12 cellular contexts compared by ENCODE assay signal in genomic region chr7:2873146-2873545, GRCh38. TPM values are rescaled to one million over a fixed set of nuclear protein-coding genes. Genes with fewer than 3 reads are reported as not detected.
DNase-seq lines count a peak whose midpoint lies in the region; ATAC-seq and TF ChIP-seq lines count a peak whose summit lies in the region.
"Had no signal": no experiment of that assay in that cellular context is flagged by ENCODE, and none has a peak within 500 bp of the region (broad histone marks: within the 10 kb centered on the region; RNA-seq: fewer than 3 reads in every experiment).

No MANE protein-coding gene starts in this region.

- TF ChIP-seq CTCF in DOHH2 (IDR thresholded peaks at IDR 0.05; ENCODE audit: low read depth, low read length, poor library complexity, severe bottlenecking) (no peak), progenitor cell of endocrine pancreas (IDR thresholded peaks at IDR 0.05; ENCODE audit: unreplicated experiment) (no peak)

- no peak overlapping the region for H3K27ac ChIP-seq in DOHH2 (ENCODE audit: low read depth, low read length)

- no peaks in the 10 kb centered on the region for H4K20me1 ChIP-seq in DOHH2 (ENCODE audit: control insufficient read depth, insufficient read depth, low read depth, low read length)

- H3K9me3 ChIP-seq in DOHH2 (ENCODE audit: control insufficient read depth, insufficient read depth, low read length) = no peaks in the 10 kb centered on the region
- H3K9me3 ChIP-seq: Caco-2 had no signal

- no peaks in the 10 kb centered on the region for H3K36me3 ChIP-seq in DOHH2 (ENCODE audit: control insufficient read depth, low read length)

- in situ Hi-C loops in ACHN (cut with HindIII; ENCODE audit: low pct_ligation_motif_present, low pct_unique_long_range_greater_than_20kb, low sequenced_read_pairs) = no loop called here

- no peaks in the 10 kb centered on the region for H3K27me3 Mint-ChIP-seq in T-helper 2 cell treated with Interferon-gamma antibody and Interleukin-4, amounts not matched to agents 5 μg/mL and 100 μg/mL, for 36 hours (ENCODE audit: low read depth)
- no peaks in the 10 kb centered on the region for H3K27me3 Mint-ChIP-seq in progenitor cell of endocrine pancreas

- peaks cover 21% of the 10 kb centered on the region for H3K4me1 Mint-ChIP-seq in T-helper 2 cell treated with Interferon-gamma antibody and Interleukin-4, amounts not matched to agents 5 μg/mL and 100 μg/mL, for 36 hours (ENCODE audit: low read depth)
- peaks cover 4% of the 10 kb centered on the region for H3K4me1 Mint-ChIP-seq in progenitor cell of endocrine pancreas (ENCODE audit: low read depth)

- no peaks in the 10 kb centered on the region for H3K79me2 ChIP-seq in DOHH2 (ENCODE audit: control insufficient read depth, low read length)

- no peaks in the 10 kb centered on the region for H3K27me3 ChIP-seq in DOHH2 (ENCODE audit: control insufficient read depth, low read length)

- H3K36me3 Mint-ChIP-seq in T-helper 2 cell treated with Interferon-gamma antibody and Interleukin-4, amounts not matched to agents 5 μg/mL and 100 μg/mL, for 36 hours (ENCODE audit: low read depth) = no peaks in the 10 kb centered on the region
- H3K36me3 Mint-ChIP-seq in progenitor cell of endocrine pancreas (ENCODE audit: insufficient read depth) = no peaks in the 10 kb centered on the region

- no peaks in the 10 kb centered on the region for H3K9me2 ChIP-seq in DOHH2 (replicated peaks; ENCODE audit: control insufficient read depth, low read length)

- 0 out of 2 replicates have a peak, but pooled peaks cover 4% of the 10 kb centered on the region for H3F3A ChIP-seq in DOHH2 (ENCODE audit: control insufficient read depth, insufficient read depth)

- DNase-seq in ACHN (peak; percentile 32), RPMI8226 (peak; percentile 91), progenitor cell of endocrine pancreas (ENCODE audit: low spot score, unreplicated experiment) (no peak)
- DNase-seq in T-helper 2 cell treated with Interferon-gamma antibody and Interleukin-4, amounts not matched to agents 5 μg/mL and 100 μg/mL, for 36 hours (ENCODE audit: low spot score) = no peak
- DNase-seq: activated CD8-positive, alpha-beta memory T cell treated with anti-CD3 and anti-CD28 coated beads for 24 hours; Caco-2; erythroblast; stimulated activated naive CD8-positive, alpha-beta T cell treated with anti-CD3 and anti-CD28 coated beads, Interleukin-15, Interleukin-2, amounts not matched to agents 100 U/mL and 50 U/mL, for 24 hours had no signal

- ATAC-seq in esophagus mucosa (peak; percentile 39), HG03045 (IDR thresholded peaks at IDR 0.05; ENCODE audit: unreplicated experiment) (no peak), HG03108 (IDR thresholded peaks at IDR 0.05; ENCODE audit: unreplicated experiment) (no peak)
- ATAC-seq: stimulated activated naive CD8-positive, alpha-beta T cell treated with anti-CD3 and anti-CD28 coated beads, Interleukin-15, Interleukin-2, amounts not matched to agents 100 U/mL and 50 U/mL, for 24 hours had no signal

- no peak overlapping the region for H3K27ac Mint-ChIP-seq in T-helper 2 cell treated with Interferon-gamma antibody and Interleukin-4, amounts not matched to agents 5 μg/mL and 100 μg/mL, for 36 hours
- no peak overlapping the region for H3K27ac Mint-ChIP-seq in progenitor cell of endocrine pancreas

- H3K4me3 Mint-ChIP-seq in T-helper 2 cell treated with Interferon-gamma antibody and Interleukin-4, amounts not matched to agents 5 μg/mL and 100 μg/mL, for 36 hours = no peak overlapping the region
- H3K4me3 Mint-ChIP-seq in progenitor cell of endocrine pancreas (ENCODE audit: low read depth) = no peak overlapping the region

- no peaks in the 10 kb centered on the region for H3K9me3 Mint-ChIP-seq in T-helper 2 cell treated with Interferon-gamma antibody and Interleukin-4, amounts not matched to agents 5 μg/mL and 100 μg/mL, for 36 hours
- H3K9me3 Mint-ChIP-seq in progenitor cell of endocrine pancreas (ENCODE audit: low read depth) = no peaks in the 10 kb centered on the region

- H3K4me3 ChIP-seq in DOHH2 (ENCODE audit: low read length) = no peak overlapping the region

- H3K4me2 ChIP-seq in DOHH2 (ENCODE audit: low read length) = peak overlapping the region; percentile 19; the same call in 1 of the 2 replicates

- H3K4me1 ChIP-seq in DOHH2 (ENCODE audit: control insufficient read depth, low read length) = peaks cover 39% of the 10 kb centered on the region
- H3K4me1 ChIP-seq: Caco-2 had no signal

RNA-seq across cellular contexts. Expression of gene GNA12, which starts 29.0 kb away (rescaled TPM):
- total RNA-seq in esophagus mucosa (7.5 TPM), progenitor cell of endocrine pancreas (65.4 and 68.6 TPM in 2 replicates)

Comparison
In these comparisons a context has a peak if more than half of its experiments do, and no peak if none do; other contexts are left out.
1. DNase-seq: peak in ACHN (single experiment) and RPMI8226 (single experiment); none in T-helper 2 cell treated with Interferon-gamma antibody and Interleukin-4, amounts not matched to agents 5 μg/mL and 100 μg/mL, for 36 hours (single experiment) and progenitor cell of endocrine pancreas (single experiment).